In the genomic region with DNA sequence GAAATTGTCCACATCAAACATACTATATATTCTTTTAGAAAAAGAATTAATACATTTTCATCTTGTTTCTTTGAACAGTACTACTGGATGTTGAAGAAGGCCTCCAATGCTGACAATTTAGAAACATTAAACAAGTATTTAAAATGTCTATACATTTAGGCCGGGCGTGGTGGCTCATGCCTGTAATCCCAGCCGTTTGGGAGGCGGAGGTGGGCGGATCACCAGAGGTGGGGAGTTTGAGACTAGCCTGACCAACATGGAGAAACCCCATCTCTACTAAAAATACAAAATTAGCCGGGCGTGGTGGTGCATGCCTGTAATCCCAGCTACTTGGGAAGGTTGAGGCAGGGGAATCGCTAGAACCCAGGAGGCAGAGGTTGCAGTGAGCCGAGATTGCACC, we compare ENCODE assay signal across 5 cellular contexts. TPM values are rescaled to one million over a fixed set of nuclear protein-coding genes. Genes with fewer than 3 reads are reported as not detected.
"Had no signal": no experiment of that assay in that cellular context is flagged by ENCODE, and none has a peak within 500 bp of the region (broad histone marks: within the 10 kb centered on the region; RNA-seq: fewer than 3 reads in every experiment).

No MANE protein-coding gene starts in this region.

RNA-seq across cellular contexts. Expression of a gene that starts 15.0 kb away (rescaled TPM):
- total RNA-seq: endothelial cell of umbilical vein, esophagus squamous epithelium, kidney epithelial cell, neural crest cell, stomach had no signal
- polyA plus RNA-seq: endothelial cell of umbilical vein had no signal
